Comparison of ENCODE assay signal across 9 cellular contexts in the genomic region with DNA sequence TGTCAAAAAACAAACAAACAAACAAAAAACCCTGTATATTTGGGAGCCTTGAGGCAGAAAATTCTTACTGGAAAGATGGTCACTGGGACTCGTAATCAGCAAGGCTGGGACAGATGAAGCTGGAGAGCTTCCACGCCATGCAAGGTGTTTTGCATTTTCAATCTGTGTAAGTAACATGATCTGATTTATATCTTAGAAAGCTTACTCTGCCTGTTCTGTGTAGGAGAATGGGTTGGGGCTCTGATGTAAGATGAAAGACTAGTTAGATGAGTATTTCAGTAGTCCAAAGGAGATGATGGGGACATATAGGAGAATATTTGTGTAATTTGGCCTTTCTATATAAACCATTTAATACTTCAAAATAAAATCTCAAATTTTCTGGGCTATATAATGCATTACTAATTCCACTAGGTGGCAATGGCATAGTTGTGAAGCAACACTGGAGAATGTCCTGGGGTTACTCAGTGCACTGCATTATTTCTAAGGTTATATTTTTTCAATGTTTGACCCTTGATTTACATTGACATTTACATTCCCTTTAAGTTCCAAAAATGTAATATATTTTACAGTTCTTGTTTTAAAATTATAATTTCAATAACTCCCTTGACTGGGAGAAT. TPM values are rescaled to one million over a fixed set of nuclear protein-coding genes. Genes with fewer than 3 reads are reported as not detected.
DNase-seq lines count a peak whose midpoint lies in the region; ATAC-seq and TF ChIP-seq lines count a peak whose summit lies in the region.
"Had no signal": no experiment of that assay in that cellular context is flagged by ENCODE, and none has a peak within 500 bp of the region (broad histone marks: within the 10 kb centered on the region; RNA-seq: fewer than 3 reads in every experiment).

No MANE protein-coding gene starts in this region.

- H3K9me3 ChIP-seq in Caco-2 = no peaks in the 10 kb centered on the region
- H3K9me3 ChIP-seq in fibroblast of lung (ENCODE audit: control insufficient read depth, insufficient read depth, low read depth, low read length) = no peaks in the 10 kb centered on the region
- no peaks in the 10 kb centered on the region for H3K9me3 ChIP-seq in ovary
- no peaks in the 10 kb centered on the region for H3K9me3 ChIP-seq in aorta (ENCODE audit: control insufficient read depth, low read length)
- H3K9me3 ChIP-seq: upper lobe of left lung had no signal

- no peaks in the 10 kb centered on the region for H4K20me1 ChIP-seq in fibroblast of lung (ENCODE audit: control insufficient read depth, extremely low read depth, insufficient read depth, low read length)

- no peak overlapping the region for H3K4me2 ChIP-seq in fibroblast of lung (ENCODE audit: extremely low read depth, insufficient read depth, low read length)

- intact Hi-C loops in Caco-2 (cut with micrococcal nuclease; ENCODE audit: unreplicated experiment) = loop anchor here (1.0 to 5.0 kb wide), 3 partner anchors 49 to 291 kb away; no protein-coding TSS in a partner anchor
- intact Hi-C loops in ovary (cut with DNase I) = loop anchor here in 1 of 4 donors (10.0 kb wide), 1 partner anchor 271 kb away; no protein-coding TSS in a partner anchor
- intact Hi-C loops in aorta (cut with DNase I) = no loop called here

- POLR2A ChIA-PET in Caco-2 (lab: Charles Lee) = no interaction called here

- H3K4me1 Mint-ChIP-seq in Caco-2 (ENCODE audit: low read depth, unreplicated experiment) = no peaks in the 10 kb centered on the region

- H3K4me3 ChIP-seq in Caco-2 (ENCODE audit: low read depth, low read length) (no peak overlapping the region), fibroblast of lung (replicated peaks in 1 of 4; ENCODE audit: control extremely low read depth in 1 of 4, insufficient read depth in 1 of 4, low read depth in 3 of 4, low read length in 4 of 4) (no peak overlapping the region), ovary (no peak overlapping the region), aorta (ENCODE audit: low read length in 2 of 2) (no peak overlapping the region)
- H3K4me3 ChIP-seq: upper lobe of left lung had no signal

- no peak overlapping the region for H3K9ac ChIP-seq in fibroblast of lung (ENCODE audit: insufficient read depth, low read length)

- ATAC-seq in GM21576 (IDR thresholded peaks at IDR 0.05; ENCODE audit: unreplicated experiment) (peak; percentile 62), HG02571 (IDR thresholded peaks at IDR 0.05; ENCODE audit: unreplicated experiment) (no peak), aorta (ENCODE audit: low FRiP score) (no peak), HG02840 (IDR thresholded peaks at IDR 0.05; ENCODE audit: low FRiP score, unreplicated experiment) (no peak)

- H3K27ac ChIP-seq in fibroblast of lung (ENCODE audit: insufficient read depth, low read length) (no peak overlapping the region), ovary (no peak overlapping the region), aorta (ENCODE audit: low read depth in 1 of 2, low read length in 2 of 2) (no peak overlapping the region)
- H3K27ac ChIP-seq: upper lobe of left lung had no signal

- H3K4me1 ChIP-seq in Caco-2 = 0 out of 2 replicates have a peak, but pooled peaks cover 3% of the 10 kb centered on the region
- H3K4me1 ChIP-seq in fibroblast of lung (ENCODE audit: control insufficient read depth, extremely low read depth, insufficient read depth, low read length) = no peaks in the 10 kb centered on the region
- no peaks in the 10 kb centered on the region for H3K4me1 ChIP-seq in ovary (ENCODE audit: insufficient read depth)
- H3K4me1 ChIP-seq in aorta (ENCODE audit: control insufficient read depth in 1 of 2, insufficient read depth in 2 of 2, low read length in 2 of 2) = no peaks in the 10 kb centered on the region
- H3K4me1 ChIP-seq: upper lobe of left lung had no signal

- no peaks in the 10 kb centered on the region for H3K79me2 ChIP-seq in fibroblast of lung (ENCODE audit: control insufficient read depth, insufficient read depth, low read length)

- CTCF ChIA-PET in Caco-2 (lab: Charles Lee) = no interaction called here

- H3K27ac Mint-ChIP-seq in Caco-2 (ENCODE audit: unreplicated experiment) = no peak overlapping the region

- no peak overlapping the region for H2AFZ ChIP-seq in fibroblast of lung (ENCODE audit: low read length)

- H3K27me3 Mint-ChIP-seq in Caco-2 (ENCODE audit: insufficient read depth, unreplicated experiment) = no peaks in the 10 kb centered on the region

- TF ChIP-seq EP300 in ovary (IDR thresholded peaks at IDR 0.05) = no peak

- no peaks in the 10 kb centered on the region for H3K36me3 ChIP-seq in Caco-2 (ENCODE audit: control insufficient read depth, insufficient read depth, low read length)
- no peaks in the 10 kb centered on the region for H3K36me3 ChIP-seq in fibroblast of lung (ENCODE audit: control insufficient read depth, insufficient read depth, low read length)
- no peaks in the 10 kb centered on the region for H3K36me3 ChIP-seq in ovary
- no peaks in the 10 kb centered on the region for H3K36me3 ChIP-seq in aorta (ENCODE audit: control insufficient read depth in 1 of 2, insufficient read depth in 2 of 2, low read length in 1 of 2)
- H3K36me3 ChIP-seq: upper lobe of left lung had no signal

- BruUV-seq in Caco-2 (replicated peaks; lab: Mats Ljungman, UMichigan) = no TSS peak

- no peak for DNase-seq in Caco-2
- peak; percentile 3 for DNase-seq in NCI-H2227 treated with DMSO at 0.1 percent for 48 hours (lab: John Stamatoyannopoulos, UW)
- DNase-seq in fibroblast of lung (ENCODE audit: low read depth in 2 of 2) = peak; percentile 10 to 58
- DNase-seq in ovary = no peak
- no peak for DNase-seq in aorta
- DNase-seq: upper lobe of left lung had no signal

- no peak for TF ChIP-seq POLR2A in ovary (IDR thresholded peaks at IDR 0.05)

- peak; percentile 37 to 53 for TF ChIP-seq CTCF in Caco-2 (IDR thresholded peaks at IDR 0.05; ENCODE audit: insufficient read depth in 1 of 2, low read depth in 1 of 2, low read length in 1 of 2, severe bottlenecking in 1 of 2, unreplicated experiment in 1 of 2)
- TF ChIP-seq CTCF in fibroblast of lung (conservative IDR thresholded peaks at IDR 0.05 in 1 of 2, IDR thresholded peaks at IDR 0.05 in 1 of 2; ENCODE audit: low read depth in 1 of 2, low read length in 2 of 2) = peak; percentile 45 to 57
- TF ChIP-seq CTCF in ovary (IDR thresholded peaks at IDR 0.05) = no peak

- H3K27me3 ChIP-seq in Caco-2 (replicated peaks; ENCODE audit: control insufficient read depth, insufficient read depth, low read length) = no peaks in the 10 kb centered on the region; the same call in 1 of the 2 replicates
- no peaks in the 10 kb centered on the region for H3K27me3 ChIP-seq in fibroblast of lung (ENCODE audit: control insufficient read depth, insufficient read depth, low read length)
- H3K27me3 ChIP-seq in ovary = no peaks in the 10 kb centered on the region
- H3K27me3 ChIP-seq in aorta (ENCODE audit: control insufficient read depth in 1 of 2, insufficient read depth in 2 of 2, low read length in 1 of 2) = no peaks in the 10 kb centered on the region
- H3K27me3 ChIP-seq: upper lobe of left lung had no signal

- H3K36me3 Mint-ChIP-seq in Caco-2 (ENCODE audit: insufficient read depth, unreplicated experiment) = no peaks in the 10 kb centered on the region

- H3K4me3 Mint-ChIP-seq in Caco-2 (ENCODE audit: unreplicated experiment) = no peak overlapping the region

- 46 to 64% (median 52%) methylated on average over 2 of the region's 2 CpGs for WGBS in ovary, 3 donors
- WGBS in aorta, 2 donors = 56 to 62% methylated on average over 2 of the region's 2 CpGs

- H3K9me3 Mint-ChIP-seq in Caco-2 (ENCODE audit: unreplicated experiment) = no peaks in the 10 kb centered on the region

RNA-seq across cellular contexts. Expression of a gene that starts 21.9 kb away (rescaled TPM):
- 4.7 and 5.7 TPM in 2 replicates for total RNA-seq in Caco-2 (2022)
- 3.6 and 6.1 TPM in 2 replicates for total RNA-seq in fibroblast of lung
- polyA plus RNA-seq in fibroblast of lung = 3.0 and 4.0 TPM in 2 replicates
- 1.4 and 1.7 TPM in 2 replicates for polyA plus RNA-seq in fibroblast of lung (2012)
- not detected in 2 replicates for polyA minus RNA-seq in fibroblast of lung (ENCODE audit: low replicate concordance)
- 1 to 10 TPM; 2.6 to 7.6 (median 4.7) TPM for total RNA-seq in ovary
- 1 to 10 TPM; 1.4 to 1.8 TPM for polyA plus RNA-seq in ovary
- total RNA-seq in aorta = 1 to 10 TPM; 4.6 to 6.9 TPM
- polyA plus RNA-seq in aorta = 1 to 10 TPM; 1.3 to 1.8 TPM

Comparison
In these comparisons a context has a peak if more than half of its experiments do, and no peak if none do; other contexts are left out.
1. DNase-seq: peak in NCI-H2227 treated with DMSO at 0.1 percent for 48 hours (single experiment) and fibroblast of lung (2 of 2); none in Caco-2 (0 of 2), ovary (0 of 5) and aorta (0 of 2).
2. CTCF ChIP-seq: peak in Caco-2 (2 of 2) and fibroblast of lung (2 of 2); none in ovary (0 of 3).